Comparison of ENCODE assay signal across 8 cellular contexts in the genomic region with DNA sequence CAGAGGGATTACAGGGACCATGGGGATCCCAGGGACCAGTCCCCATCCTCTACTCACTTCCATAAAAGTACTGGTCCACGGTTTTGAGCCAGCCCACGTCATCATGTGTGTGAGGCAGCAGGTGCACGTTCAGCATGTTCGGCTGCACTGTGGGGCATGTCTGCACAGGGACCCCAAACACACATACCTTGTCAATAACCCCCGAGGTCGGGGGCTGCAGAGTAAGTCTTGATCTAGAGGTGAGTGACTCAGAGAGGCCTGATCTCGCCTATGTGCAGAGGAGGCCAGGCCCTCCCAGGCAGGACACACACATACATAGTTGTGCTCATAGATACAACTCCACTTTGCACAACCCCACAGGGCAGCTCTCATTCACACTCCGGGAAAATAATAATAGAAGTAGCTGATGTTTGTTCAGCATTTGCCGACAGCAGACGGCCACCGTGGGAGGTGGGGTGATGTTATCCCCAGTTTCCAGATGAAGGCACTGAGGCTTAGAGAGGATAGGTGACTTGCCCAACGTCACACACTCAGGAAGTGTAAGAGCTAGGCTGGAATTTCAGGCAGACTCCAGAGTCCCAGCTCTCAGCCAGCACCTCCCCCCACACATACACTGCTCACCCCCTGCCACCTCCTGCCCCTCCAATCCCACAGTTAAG. TPM values are rescaled to one million over a fixed set of nuclear protein-coding genes. Genes with fewer than 3 reads are reported as not detected.
A peak's percentile ranks its signal among the peaks of the same experiment; 100 is the strongest.
DNase-seq lines count a peak whose midpoint lies in the region; FAIRE-seq and TF ChIP-seq lines count a peak whose summit lies in the region.

No MANE protein-coding gene starts in this region.

- H3K27me3 ChIP-seq in BLaER1 (no peaks in the 10 kb centered on the region), bronchial epithelial cell (ENCODE audit: control insufficient read depth, insufficient read depth, low read length) (no peaks in the 10 kb centered on the region), muscle layer of colon (ENCODE audit: control insufficient read depth in 1 of 2, insufficient read depth in 2 of 2, low read length in 2 of 2) (no peaks in the 10 kb centered on the region)

- peak overlapping the region; percentile 76 for H3K27ac ChIP-seq in BLaER1
- H3K27ac ChIP-seq in muscle layer of colon (ENCODE audit: low read depth, low read length) = peak overlapping the region; percentile 15

- peaks cover 6% of the 10 kb centered on the region; the same call in 1 of the 2 replicates for H4K20me1 ChIP-seq in BLaER1

- H3K4me3 ChIP-seq in BLaER1 = peak overlapping the region; percentile 90
- H3K4me3 ChIP-seq in bronchial epithelial cell (ENCODE audit: low read depth, low read length) = peak overlapping the region; percentile 77
- peak overlapping the region; percentile 72 to 94 for H3K4me3 ChIP-seq in muscle layer of colon (ENCODE audit: low read depth in 1 of 2, low read length in 2 of 2)

- DNase-seq in M059J (ENCODE audit: low read depth) (peak; percentile 24), bronchial epithelial cell (ENCODE audit: low read depth) (no peak), NCI-H1105 (lab: John Stamatoyannopoulos, UW) (no peak), NCI-H1694 treated with DMSO at 0.1 percent for 48 hours (lab: John Stamatoyannopoulos, UW) (no peak), DMS79 (lab: John Stamatoyannopoulos, UW) (no peak), NCI-H1417 (lab: John Stamatoyannopoulos, UW) (no peak)

- peak overlapping the region; percentile 88 for H3K4me2 ChIP-seq in BLaER1

- no peak for FAIRE-seq in bronchial epithelial cell (lab: Jason Lieb, UNC)

- TF ChIP-seq CTCF in bronchial epithelial cell (IDR thresholded peaks at IDR 0.05; ENCODE audit: insufficient read depth, low read length, severe bottlenecking) = no peak

- H3K36me3 ChIP-seq in BLaER1 (peaks cover 43% of the 10 kb centered on the region), bronchial epithelial cell (ENCODE audit: control insufficient read depth, insufficient read depth, low read length) (peaks cover 14% of the 10 kb centered on the region), muscle layer of colon (ENCODE audit: insufficient read depth, low read length) (peaks cover 25% of the 10 kb centered on the region)

- H3K9ac ChIP-seq in BLaER1 (peak overlapping the region; percentile 87), muscle layer of colon (ENCODE audit: low read length) (peak overlapping the region; percentile 96)

- H3K4me1 ChIP-seq in BLaER1 = peaks cover 51% of the 10 kb centered on the region
- H3K4me1 ChIP-seq in muscle layer of colon (ENCODE audit: insufficient read depth, low read length) = peaks cover 39% of the 10 kb centered on the region

- H3K9me3 ChIP-seq in BLaER1 = no peaks in the 10 kb centered on the region
- no peaks in the 10 kb centered on the region for H3K9me3 ChIP-seq in muscle layer of colon (ENCODE audit: low read length)

RNA-seq across cellular contexts. Expression of a gene that starts 0.8 kb away (rescaled TPM):
- 57.8 and 68.4 TPM in 2 replicates for total RNA-seq in M059J (2014; rRNA removed; shearing (Covaris generic))
- total RNA-seq in bronchial epithelial cell = 29.8 and 32.1 TPM in 2 replicates

RNA-seq across cellular contexts. Expression of a gene that starts 0.8 kb away (rescaled TPM):
- total RNA-seq in M059J (2014; rRNA removed; shearing (Covaris generic)) = 9.6 and 10.5 TPM in 2 replicates
- 13.8 and 21.1 TPM in 2 replicates for total RNA-seq in bronchial epithelial cell

RNA-seq across cellular contexts. Expression of a gene that starts 15.9 kb away (rescaled TPM):
- total RNA-seq in M059J (2014; rRNA removed; shearing (Covaris generic)) = 82.7 and 108 TPM in 2 replicates
- 47.4 and 94.5 TPM in 2 replicates for total RNA-seq in bronchial epithelial cell

RNA-seq across cellular contexts. Expression of a gene that starts 22.0 kb away (rescaled TPM):
- total RNA-seq in M059J (2014; rRNA removed; shearing (Covaris generic)) = not detected in 2 replicates
- not detected in 2 replicates for total RNA-seq in bronchial epithelial cell

RNA-seq across cellular contexts. Expression of a gene that starts 30.7 kb away (rescaled TPM):
- 12.0 and 14.5 TPM in 2 replicates for total RNA-seq in M059J (2014; rRNA removed; shearing (Covaris generic))
- total RNA-seq in bronchial epithelial cell = 5.4 and 6.1 TPM in 2 replicates
